In the genomic region with DNA sequence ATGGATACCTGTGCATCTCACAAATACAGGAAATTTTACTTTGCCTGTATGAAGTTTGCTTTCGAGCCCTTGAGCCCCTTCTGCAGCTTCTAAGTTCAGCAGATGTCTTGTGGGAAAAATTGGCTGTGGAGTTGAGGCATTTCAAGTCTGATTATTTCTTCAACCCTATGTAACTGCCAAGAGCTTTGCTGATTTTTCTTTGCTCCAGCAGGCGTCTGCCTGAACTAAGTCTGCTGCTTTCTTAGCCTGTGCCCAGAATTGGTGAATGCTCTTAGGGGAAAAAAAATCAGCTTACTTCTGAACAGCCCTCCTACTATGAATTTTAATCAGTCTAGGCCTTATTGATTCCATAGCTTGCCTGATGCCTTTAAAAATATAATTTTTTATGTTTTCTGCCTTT, we compare ENCODE assay signal across 14 cellular contexts.
"Had no signal": no experiment of that assay in that cellular context is flagged by ENCODE, and none has a peak within 500 bp of the region (broad histone marks: within the 10 kb centered on the region; RNA-seq: fewer than 3 reads in every experiment).

No MANE protein-coding gene starts in this region.

- H3K4me3 Mint-ChIP-seq: immature natural killer cell had no signal

- H3K27ac Mint-ChIP-seq: immature natural killer cell had no signal

- DNase-seq: cerebellar nuclear complex; effector CD8-positive, alpha-beta T cell; immature natural killer cell; kidney; left colon; left ventricle myocardium superior; mesendoderm; naive thymus-derived CD4-positive, alpha-beta T cell; sigmoid colon; stimulated activated CD4-positive, alpha-beta T cell treated with anti-CD3 and anti-CD28 coated beads, Interleukin-12 subunit alpha, Interleukin-12 subunit beta, amount 100 ng/mL, for 4 hours; stimulated activated naive CD4-positive, alpha-beta T cell treated with Interleukin-2 at 50 U/mL for 16 hours; thyroid gland; upper lobe of left lung; uterus had no signal

- H3K27me3 Mint-ChIP-seq: naive thymus-derived CD4-positive, alpha-beta T cell had no signal
